ENCODE assay signal across 13 cellular contexts in genomic region chr1:215704089-215704860, GRCh38.
A peak's percentile ranks its signal among the peaks of the same experiment; 100 is the strongest.
DNase-seq lines count a peak whose midpoint lies in the region; ATAC-seq, FAIRE-seq and TF ChIP-seq lines count a peak whose summit lies in the region.
"Had no signal": no experiment of that assay in that cellular context is flagged by ENCODE, and none has a peak within 500 bp of the region (broad histone marks: within the 10 kb centered on the region; RNA-seq: fewer than 3 reads in every experiment).

No MANE protein-coding gene starts in this region.

- no peak for TF ChIP-seq RAD21 in IMR-90 (IDR thresholded peaks at IDR 0.05; ENCODE audit: low read length)

- no peaks in the 10 kb centered on the region for H3K4me1 Mint-ChIP-seq in type B pancreatic cell (ENCODE audit: unreplicated experiment)

- H3K4me3 ChIP-seq in BLaER1 treated with 17β-estradiol and CSF1 and Interleukin-3, amounts not matched to agents 10 nM and 100 nM, result no peak overlapping the region
- no peak overlapping the region for H3K4me3 ChIP-seq in IMR-90 (ENCODE audit: insufficient read depth, low read depth, low read length)
- no peak overlapping the region for H3K4me3 ChIP-seq in mammary epithelial cell (replicated peaks in 1 of 3; ENCODE audit: insufficient read depth in 1 of 3, low read depth in 2 of 3, low read length in 3 of 3)
- H3K4me3 ChIP-seq in adrenal gland, result no peak overlapping the region
- H3K4me3 ChIP-seq in pancreas, result no peak overlapping the region
- H3K4me3 ChIP-seq: cardiac muscle cell, thyroid gland had no signal

- H3K79me2 ChIP-seq in mammary epithelial cell (ENCODE audit: insufficient read depth, low read length), result no peaks in the 10 kb centered on the region

- H3K9me3 ChIP-seq in BLaER1 treated with 17β-estradiol and CSF1 and Interleukin-3, amounts not matched to agents 10 nM and 100 nM (replicated peaks in 1 of 11), result peaks cover 0 to 11% (median 0%) of the 10 kb centered on the region in 11 experiments; a peak in 2 of 22 replicates
- H3K9me3 ChIP-seq in IMR-90 (ENCODE audit: control insufficient read depth, insufficient read depth, low read length), result no peaks in the 10 kb centered on the region
- no peaks in the 10 kb centered on the region for H3K9me3 ChIP-seq in mammary epithelial cell (replicated peaks; ENCODE audit: insufficient read depth, low read length)
- no peaks in the 10 kb centered on the region for H3K9me3 ChIP-seq in adrenal gland (replicated peaks in 1 of 3)
- H3K9me3 ChIP-seq in pancreas, result no peaks in the 10 kb centered on the region
- H3K9me3 ChIP-seq: BE2C, thyroid gland had no signal

- no peak for TF ChIP-seq POLR2A in IMR-90 (IDR thresholded peaks at IDR 0.05; ENCODE audit: low read depth, low read length)
- TF ChIP-seq POLR2A in adrenal gland (IDR thresholded peaks at IDR 0.05), result no peak

- H3K4me1 ChIP-seq in BLaER1 treated with 17β-estradiol and CSF1 and Interleukin-3, amounts not matched to agents 10 nM and 100 nM, result peaks cover 0 to 33% (median 14%) of the 10 kb centered on the region in 10 experiments; a peak in 12 of 20 replicates
- H3K4me1 ChIP-seq in IMR-90 (ENCODE audit: control insufficient read depth, insufficient read depth, low read length) (0 out of 2 replicates have a peak, but pooled peaks cover 3% of the 10 kb centered on the region), mammary epithelial cell (ENCODE audit: insufficient read depth, low read length) (no peaks in the 10 kb centered on the region), adrenal gland (replicated peaks in 1 of 2) (no peaks in the 10 kb centered on the region), pancreas (no peaks in the 10 kb centered on the region)
- H3K4me1 ChIP-seq: BE2C, thyroid gland had no signal

- peak; percentile 87 for ATAC-seq in GM21360 (IDR thresholded peaks at IDR 0.05; ENCODE audit: unreplicated experiment)
- ATAC-seq in IMR-90 (ENCODE audit: low read depth), result peak; percentile 71
- ATAC-seq in pancreas, result no peak

- intact Hi-C loops in IMR-90 (cut with micrococcal nuclease) (no loop called here), mammary epithelial cell (cut with micrococcal nuclease) (no loop called here), adrenal gland (cut with DNase I) (no loop called here), pancreas (cut with DNase I) (no loop called here)

- no TSS peak for BruUV-seq in IMR-90 (replicated peaks; lab: Mats Ljungman, UMichigan)
- no TSS peak for BruUV-seq in mammary epithelial cell (replicated peaks; lab: Mats Ljungman, UMichigan)

- no peaks in the 10 kb centered on the region for H3K27me3 ChIP-seq in BLaER1 treated with 17β-estradiol and CSF1 and Interleukin-3, amounts not matched to agents 10 nM and 100 nM
- H3K27me3 ChIP-seq in IMR-90 (ENCODE audit: control insufficient read depth, insufficient read depth, low read length) (no peaks in the 10 kb centered on the region), mammary epithelial cell (ENCODE audit: insufficient read depth, low read length) (no peaks in the 10 kb centered on the region), adrenal gland (no peaks in the 10 kb centered on the region), pancreas (no peaks in the 10 kb centered on the region)
- H3K27me3 ChIP-seq: BE2C, cardiac muscle cell, thyroid gland had no signal

- no peaks in the 10 kb centered on the region for H3K36me3 Mint-ChIP-seq in type B pancreatic cell

- H3K9ac ChIP-seq in BLaER1 treated with 17β-estradiol and CSF1 and Interleukin-3, amounts not matched to agents 10 nM and 100 nM, result peak overlapping the region in 4 of 11 experiments; percentile 35 to 65 (median 52); a peak in 7 of 22 replicates
- H3K9ac ChIP-seq in IMR-90 (ENCODE audit: low read depth, low read length) (no peak overlapping the region), mammary epithelial cell (ENCODE audit: insufficient read depth, low read length) (no peak overlapping the region)

- CTCF ChIA-PET in IMR-90 (lab: Yijun Ruan, JAX) (interaction anchor here (0.7 kb wide), 1 partner anchor 439 kb away, joined by 3 read pairs; no protein-coding TSS in a partner anchor), mammary epithelial cell (lab: Charles Lee; ENCODE audit: low non-redundant PET) (no interaction called here)

- no peak overlapping the region for H3K14ac ChIP-seq in IMR-90 (replicated peaks; ENCODE audit: low read depth, low read length)

- H2BK120ac ChIP-seq in IMR-90 (ENCODE audit: low read depth, low read length), result no peak overlapping the region

- no peak overlapping the region for H3K56ac ChIP-seq in IMR-90 (ENCODE audit: extremely low read depth, insufficient read depth, low read length)

- H3K4me2 ChIP-seq in BLaER1 treated with 17β-estradiol and CSF1 and Interleukin-3, amounts not matched to agents 10 nM and 100 nM, result peak overlapping the region in 7 of 11 experiments; percentile 11 to 90 (median 66); a peak in 13 of 22 replicates
- H3K4me2 ChIP-seq in IMR-90 (ENCODE audit: low read depth, low read length), result no peak overlapping the region
- H3K4me2 ChIP-seq in mammary epithelial cell (ENCODE audit: insufficient read depth, low read depth, low read length), result no peak overlapping the region

- no peak overlapping the region for H4K5ac ChIP-seq in IMR-90 (ENCODE audit: low read depth, low read length)

- H3K9me1 ChIP-seq in IMR-90 (ENCODE audit: insufficient read depth, low read length), result peaks cover 3% of the 10 kb centered on the region; the same call in 1 of the 2 replicates

- 100% methylated on average over 3 of the region's 6 CpGs; no CpG with 5 or more reads in 1 of the 2 experiments for WGBS in IMR-90 (ENCODE audit: extremely low coverage in 2 of 2, insufficient read length in 1 of 2), 2 experiments
- 83% methylated on average over 5 of the region's 6 CpGs for WGBS in mammary epithelial cell (ENCODE audit: low coverage, missing lambda C conversion rate)
- 62 to 78% (median 73%) methylated on average over 6 of the region's 6 CpGs for WGBS in adrenal gland, 4 donors
- WGBS in pancreas, 2 donors, result 79 to 81% methylated on average over 6 of the region's 6 CpGs

- H3K9me3 Mint-ChIP-seq in type B pancreatic cell, result peaks cover 5% of the 10 kb centered on the region

- H2BK5ac ChIP-seq in IMR-90 (ENCODE audit: low read depth, low read length, poor library complexity, severe bottlenecking), result no peak overlapping the region

- H2BK20ac ChIP-seq in IMR-90 (ENCODE audit: low read depth, low read length), result no peak overlapping the region

- no peak overlapping the region for H3K23ac ChIP-seq in IMR-90 (ENCODE audit: low read depth, low read length)

- TF ChIP-seq CTCF in IMR-90 (conservative IDR thresholded peaks at IDR 0.05; ENCODE audit: low read depth, low read length) (no peak), mammary epithelial cell (conservative IDR thresholded peaks at IDR 0.05 in 1 of 2, IDR thresholded peaks at IDR 0.05 in 1 of 2; ENCODE audit: extremely low read depth in 1 of 2, insufficient read depth in 1 of 2, low read depth in 1 of 2, low read length in 2 of 2) (no peak), adrenal gland (IDR thresholded peaks at IDR 0.05) (no peak), pancreas (IDR thresholded peaks at IDR 0.05) (no peak), type B pancreatic cell (conservative IDR thresholded peaks at IDR 0.05) (no peak)

- POLR2A ChIA-PET in IMR-90 (lab: Charles Lee; ENCODE audit: unreplicated experiment), result no interaction called here

- H2AK5ac ChIP-seq in IMR-90 (ENCODE audit: low read depth, low read length), result no peak overlapping the region

- H4K91ac ChIP-seq in IMR-90 (ENCODE audit: insufficient read depth, low read depth, low read length), result no peak overlapping the region

- no peak overlapping the region for H4K8ac ChIP-seq in IMR-90 (ENCODE audit: low read depth in 2 of 2, low read length in 2 of 2)

- H2AFZ ChIP-seq in IMR-90 (replicated peaks; ENCODE audit: low read length, poor library complexity) (no peak overlapping the region), mammary epithelial cell (ENCODE audit: low read depth, low read length) (no peak overlapping the region)

- H3K36me3 ChIP-seq in BLaER1 treated with 17β-estradiol and CSF1 and Interleukin-3, amounts not matched to agents 10 nM and 100 nM, result no peaks in the 10 kb centered on the region
- H3K36me3 ChIP-seq in IMR-90 (ENCODE audit: control insufficient read depth, insufficient read depth, low read length) (no peaks in the 10 kb centered on the region), mammary epithelial cell (ENCODE audit: insufficient read depth, low read length) (no peaks in the 10 kb centered on the region), adrenal gland (replicated peaks in 1 of 2) (no peaks in the 10 kb centered on the region), pancreas (no peaks in the 10 kb centered on the region)
- H3K36me3 ChIP-seq: BE2C, cardiac muscle cell, thyroid gland had no signal

- H3K4ac ChIP-seq in IMR-90 (ENCODE audit: low read depth, low read length), result no peak overlapping the region

- no peak overlapping the region for H3K4me3 Mint-ChIP-seq in type B pancreatic cell

- no peak for FAIRE-seq in pancreas (lab: Jason Lieb, UNC)

- no peak overlapping the region for H2AK9ac ChIP-seq in IMR-90 (replicated peaks; ENCODE audit: low read depth, low read length, poor library complexity)

- H3K27me3 Mint-ChIP-seq in type B pancreatic cell, result peaks cover 7% of the 10 kb centered on the region

- no peak overlapping the region for H3K18ac ChIP-seq in IMR-90 (ENCODE audit: low read depth, low read length)

- no peak overlapping the region for H3K27ac Mint-ChIP-seq in type B pancreatic cell

- H2BK15ac ChIP-seq in IMR-90 (ENCODE audit: low read depth, low read length), result no peak overlapping the region

- peak overlapping the region in 7 of 11 experiments; percentile 32 to 89 (median 75); a peak in 16 of 22 replicates for H3K27ac ChIP-seq in BLaER1 treated with 17β-estradiol and CSF1 and Interleukin-3, amounts not matched to agents 10 nM and 100 nM
- H3K27ac ChIP-seq in IMR-90 (ENCODE audit: insufficient read depth, low read length) (no peak overlapping the region), mammary epithelial cell (ENCODE audit: insufficient read depth, low read depth, low read length) (no peak overlapping the region), adrenal gland (no peak overlapping the region), pancreas (no peak overlapping the region)
- H3K27ac ChIP-seq: cardiac muscle cell, thyroid gland had no signal

- DNase-seq in IMR-90, result peak; percentile 66
- DNase-seq in mammary epithelial cell, result peak; percentile 44
- DNase-seq in adrenal gland, result no peak
- no peak for DNase-seq in glomerular visceral epithelial cell (ENCODE audit: extremely low spot score)
- no peak for DNase-seq in pancreas
- no peak for DNase-seq in type B pancreatic cell (ENCODE audit: extremely low spot score, unreplicated experiment)
- DNase-seq: BE2C, NCI-H2171 treated with DMSO at 0.1 percent for 48 hours, SHP77 treated with DMSO at 0.1 percent for 48 hours, thyroid gland had no signal

- no peaks in the 10 kb centered on the region for H4K20me1 ChIP-seq in BLaER1 treated with 17β-estradiol and CSF1 and Interleukin-3, amounts not matched to agents 10 nM and 100 nM
- H4K20me1 ChIP-seq in IMR-90 (ENCODE audit: insufficient read depth, low read length), result no peaks in the 10 kb centered on the region
- no peaks in the 10 kb centered on the region for H4K20me1 ChIP-seq in mammary epithelial cell (ENCODE audit: insufficient read depth, low read length)

- dilution Hi-C loops in IMR-90 (cut with HindIII; ENCODE audit: low sequenced_read_pairs, unreplicated experiment), result no loop called here
- dilution Hi-C loops in mammary epithelial cell (cut with HindIII; ENCODE audit: low sequenced_read_pairs), result no loop called here

- in situ Hi-C loops in IMR-90 (cut with MboI; ENCODE audit: low sequenced_read_pairs) (no loop called here), mammary epithelial cell (cut with MboI; ENCODE audit: low sequenced_read_pairs in 2 of 2) (no loop called here)

- H3K79me1 ChIP-seq in IMR-90 (ENCODE audit: low read depth in 1 of 2, low read length in 2 of 2), result no peaks in the 10 kb centered on the region

Comparison
In these comparisons a context has a peak if more than half of its experiments do, and no peak if none do; other contexts are left out.
1. H3K27ac ChIP-seq: peak in BLaER1 treated with 17β-estradiol and CSF1 and Interleukin-3, amounts not matched to agents 10 nM and 100 nM (7 of 11); none in IMR-90 (single experiment), mammary epithelial cell (single experiment), adrenal gland (0 of 5) and pancreas (0 of 4).
2. H3K4me2 ChIP-seq: peak in BLaER1 treated with 17β-estradiol and CSF1 and Interleukin-3, amounts not matched to agents 10 nM and 100 nM (7 of 11); none in IMR-90 (single experiment) and mammary epithelial cell (single experiment).
3. ATAC-seq: peak in GM21360 (single experiment) and IMR-90 (single experiment); none in pancreas (0 of 4).
4. DNase-seq: peak in IMR-90 (single experiment) and mammary epithelial cell (single experiment); none in adrenal gland (0 of 7), glomerular visceral epithelial cell (single experiment), pancreas (0 of 6) and type B pancreatic cell (single experiment).